Comparison of ENCODE assay signal across 17 cellular contexts in genomic region chr7:111954474-111955311, GRCh38.
A peak's percentile ranks its signal among the peaks of the same experiment; 100 is the strongest.
DNase-seq lines count a peak whose midpoint lies in the region; ATAC-seq, FAIRE-seq and TF ChIP-seq lines count a peak whose summit lies in the region.
"Had no signal": no experiment of that assay in that cellular context is flagged by ENCODE, and none has a peak within 500 bp of the region (broad histone marks: within the 10 kb centered on the region; RNA-seq: fewer than 3 reads in every experiment).

No MANE protein-coding gene starts in this region.

- H3K4me1 ChIP-seq in BLaER1 treated with 17β-estradiol and CSF1 and Interleukin-3, amounts not matched to agents 10 nM and 100 nM: peaks cover 21 to 72% (median 28%) of the 10 kb centered on the region in 10 experiments; a peak in 19 of 20 replicates
- H3K4me1 ChIP-seq in adrenal gland (replicated peaks in 1 of 2) (peaks cover 6 to 43% of the 10 kb centered on the region in 2 donors), neuronal stem cell (ENCODE audit: control insufficient read depth in 2 of 2, insufficient read depth in 1 of 2, low read depth in 1 of 2, low read length in 2 of 2) (peaks cover 7 to 11% of the 10 kb centered on the region in 2 donors), PC-9 (replicated peaks; ENCODE audit: insufficient read depth) (no peaks in the 10 kb centered on the region)
- H3K4me1 ChIP-seq: Caco-2 had no signal

- no peak overlapping the region for H2AFZ ChIP-seq in neuronal stem cell (ENCODE audit: low read length)
- no peak overlapping the region for H2AFZ ChIP-seq in PC-9

- H4K20me1 ChIP-seq in BLaER1 treated with 17β-estradiol and CSF1 and Interleukin-3, amounts not matched to agents 10 nM and 100 nM: peaks cover 0 to 40% (median 0%) of the 10 kb centered on the region in 11 experiments; a peak in 3 of 22 replicates
- no peaks in the 10 kb centered on the region for H4K20me1 ChIP-seq in PC-9 (ENCODE audit: insufficient read depth)

- peak overlapping the region; percentile 19 to 75 (median 49); a peak in 19 of 22 replicates for H3K4me2 ChIP-seq in BLaER1 treated with 17β-estradiol and CSF1 and Interleukin-3, amounts not matched to agents 10 nM and 100 nM
- H3K4me2 ChIP-seq in neuronal stem cell (ENCODE audit: insufficient read depth, low read length, poor library complexity, severe bottlenecking): no peak overlapping the region
- no peak overlapping the region for H3K4me2 ChIP-seq in PC-9

- peak overlapping the region in 3 of 11 experiments; percentile 27 to 40 (median 32); a peak in 5 of 22 replicates for H3K9ac ChIP-seq in BLaER1 treated with 17β-estradiol and CSF1 and Interleukin-3, amounts not matched to agents 10 nM and 100 nM
- no peak overlapping the region for H3K9ac ChIP-seq in neuronal stem cell (ENCODE audit: low read depth, low read length, poor library complexity)

- no peaks in the 10 kb centered on the region for H3K9me2 ChIP-seq in PC-9 (ENCODE audit: insufficient read depth)

- H3K27me3 ChIP-seq in BLaER1 treated with 17β-estradiol and CSF1 and Interleukin-3, amounts not matched to agents 10 nM and 100 nM: no peaks in the 10 kb centered on the region
- H3K27me3 ChIP-seq in adrenal gland (no peaks in the 10 kb centered on the region), neuronal stem cell (ENCODE audit: control insufficient read depth in 3 of 3, insufficient read depth in 3 of 3, low read depth in 1 of 3, low read length in 3 of 3) (no peaks in the 10 kb centered on the region), H7 (ENCODE audit: control insufficient read depth, insufficient read depth, low read length) (no peaks in the 10 kb centered on the region), PC-9 (ENCODE audit: insufficient read depth, low read depth) (no peaks in the 10 kb centered on the region)

- intact Hi-C loops in adrenal gland (cut with DNase I): no loop called here
- intact Hi-C loops in left ventricle myocardium superior (cut with micrococcal nuclease): no loop called here
- intact Hi-C loops in PC-9 (cut with micrococcal nuclease; ENCODE audit: unreplicated experiment): no loop called here

- DNase-seq in adrenal gland (peak; percentile 28 to 61 (median 41)), left ventricle myocardium superior (no peak), neuronal stem cell (ENCODE audit: low spot score) (no peak), H7 (no peak), frontal cortex (ENCODE audit: low spot score in 2 of 2) (no peak), PC-9 (no peak)
- DNase-seq in activated CD4-positive, alpha-beta T cell treated with anti-CD3 and anti-CD28 coated beads, Interleukin-2, amount 50 U/mL, for 1 hour: no peak
- DNase-seq: activated CD4-positive, CD25-positive, alpha-beta regulatory T cell treated with anti-CD3 and anti-CD28 coated beads, Interleukin-2, amount 50 U/mL, for 72 hours; activated CD8-positive, alpha-beta memory T cell treated with anti-CD3 and anti-CD28 coated beads, Interleukin-2, amount 50 U/mL, for 48 hours; activated naive CD4-positive, alpha-beta T cell treated with Interleukin-2 at 50 U/mL for 16 hours; Caco-2; GF-D8; NCI-H187 treated with DMSO at 0.1 percent for 48 hours; RPMI8226; T-helper 1 cell had no signal

- H3F3A ChIP-seq in PC-9 (ENCODE audit: insufficient read depth, low read depth): no peaks in the 10 kb centered on the region

- peak; percentile 49 for ATAC-seq in left ventricle myocardium superior

- H2BK12ac ChIP-seq in neuronal stem cell (ENCODE audit: low read length): no peak overlapping the region

- no peaks in the 10 kb centered on the region for H3K9me3 ChIP-seq in BLaER1 treated with 17β-estradiol and CSF1 and Interleukin-3, amounts not matched to agents 10 nM and 100 nM (replicated peaks in 1 of 11)
- H3K9me3 ChIP-seq in adrenal gland (replicated peaks in 1 of 3) (no peaks in the 10 kb centered on the region), neuronal stem cell (replicated peaks in 1 of 2; ENCODE audit: control insufficient read depth in 2 of 2, insufficient read depth in 1 of 2, low read depth in 1 of 2, low read length in 2 of 2) (no peaks in the 10 kb centered on the region), PC-9 (ENCODE audit: insufficient read depth, low read depth) (no peaks in the 10 kb centered on the region)
- H3K9me3 ChIP-seq: Caco-2, thoracic aorta had no signal

- no peak overlapping the region for H4K91ac ChIP-seq in neuronal stem cell (ENCODE audit: low read depth, low read length, poor library complexity)

- no peak overlapping the region for H2AK5ac ChIP-seq in neuronal stem cell (ENCODE audit: low read depth, low read length)

- 66 to 75% (median 74%) methylated on average over 11 to 15 of the region's 15 CpGs for WGBS in adrenal gland, 4 donors
- WGBS in neuronal stem cell (ENCODE audit: extremely low coverage in 2 of 2, insufficient read length in 2 of 2, insufficient replicate concordance in 1 of 2), 2 donors: no CpG with 5 or more reads among the region's 15 CpGs

- TF ChIP-seq POLR2A in adrenal gland (IDR thresholded peaks at IDR 0.05): no peak

- no peak overlapping the region for H3K14ac ChIP-seq in neuronal stem cell (ENCODE audit: low read length)

- no peak for FAIRE-seq in frontal cortex (lab: Jason Lieb, UNC)

- TF ChIP-seq CTCF in adrenal gland (IDR thresholded peaks at IDR 0.05) (no peak), PC-9 (conservative IDR thresholded peaks at IDR 0.05) (no peak)

- H2BK120ac ChIP-seq in neuronal stem cell (ENCODE audit: low read depth, low read length): no peak overlapping the region

- peaks cover 0 to 67% (median 0%) of the 10 kb centered on the region in 11 experiments; a peak in 6 of 22 replicates for H3K36me3 ChIP-seq in BLaER1 treated with 17β-estradiol and CSF1 and Interleukin-3, amounts not matched to agents 10 nM and 100 nM
- no peaks in the 10 kb centered on the region for H3K36me3 ChIP-seq in adrenal gland (replicated peaks in 1 of 2)
- no peaks in the 10 kb centered on the region for H3K36me3 ChIP-seq in neuronal stem cell (replicated peaks in 1 of 2; ENCODE audit: control insufficient read depth in 2 of 2, insufficient read depth in 2 of 2, low read length in 2 of 2)
- H3K36me3 ChIP-seq in H7 (replicated peaks; ENCODE audit: control insufficient read depth, insufficient read depth, low read length): no peaks in the 10 kb centered on the region
- no peaks in the 10 kb centered on the region for H3K36me3 ChIP-seq in PC-9 (ENCODE audit: low read depth)
- H3K36me3 ChIP-seq: thoracic aorta had no signal

- BruUV-seq in PC-9 (replicated peaks; lab: Mats Ljungman, UMichigan): no TSS peak

- peak overlapping the region; percentile 47 for H2BK15ac ChIP-seq in neuronal stem cell (ENCODE audit: low read length)

- no peaks in the 10 kb centered on the region for H3K79me1 ChIP-seq in neuronal stem cell (ENCODE audit: low read depth, low read length)

- no peak overlapping the region for H2BK5ac ChIP-seq in neuronal stem cell (ENCODE audit: low read length)

- no peak overlapping the region for H4K8ac ChIP-seq in neuronal stem cell (ENCODE audit: low read depth, low read length)

- H3K27ac ChIP-seq in BLaER1 treated with 17β-estradiol and CSF1 and Interleukin-3, amounts not matched to agents 10 nM and 100 nM: peak overlapping the region in 8 of 11 experiments; percentile 3 to 66 (median 44); a peak in 12 of 22 replicates
- H3K27ac ChIP-seq in adrenal gland (peak overlapping the region; percentile 47 to 78 (median 58)), neuronal stem cell (replicated peaks; ENCODE audit: low read length) (no peak overlapping the region), PC-9 (no peak overlapping the region)

- H3K4ac ChIP-seq in neuronal stem cell (ENCODE audit: low read length): no peak overlapping the region

- CTCF ChIA-PET in PC-9 (lab: Charles Lee): no interaction called here

- peak overlapping the region; percentile 25 for H3K18ac ChIP-seq in neuronal stem cell (ENCODE audit: low read length)

- POLR2A ChIA-PET in PC-9 (lab: Charles Lee; ENCODE audit: unreplicated experiment): no interaction called here

- no peaks in the 10 kb centered on the region for H3K79me2 ChIP-seq in PC-9 (ENCODE audit: low read depth)

- H3K4me3 ChIP-seq in BLaER1 treated with 17β-estradiol and CSF1 and Interleukin-3, amounts not matched to agents 10 nM and 100 nM: no peak overlapping the region
- H3K4me3 ChIP-seq in adrenal gland (no peak overlapping the region), neuronal stem cell (ENCODE audit: low read length in 2 of 2) (no peak overlapping the region), H7 (ENCODE audit: insufficient read depth, low read depth, low read length) (no peak overlapping the region), PC-9 (no peak overlapping the region)
- H3K4me3 ChIP-seq: thoracic aorta had no signal

- no peak overlapping the region for H3K23ac ChIP-seq in neuronal stem cell (ENCODE audit: low read depth, low read length, poor library complexity)

Comparison
In these comparisons a context has a peak if more than half of its experiments do, and no peak if none do; other contexts are left out.
1. H3K27ac ChIP-seq: peak in BLaER1 treated with 17β-estradiol and CSF1 and Interleukin-3, amounts not matched to agents 10 nM and 100 nM (8 of 11) and adrenal gland (5 of 5); none in neuronal stem cell (single experiment) and PC-9 (single experiment).
2. H3K4me2 ChIP-seq: peak in BLaER1 treated with 17β-estradiol and CSF1 and Interleukin-3, amounts not matched to agents 10 nM and 100 nM (11 of 11); none in neuronal stem cell (single experiment) and PC-9 (single experiment).
3. DNase-seq: peak in adrenal gland (7 of 7); none in left ventricle myocardium superior (single experiment), neuronal stem cell (single experiment), H7 (single experiment), frontal cortex (0 of 2), activated CD4-positive, alpha-beta T cell treated with anti-CD3 and anti-CD28 coated beads, Interleukin-2, amount 50 U/mL, for 1 hour (single experiment) and PC-9 (0 of 2).